8 cellular contexts compared by ENCODE assay signal in the genomic region with DNA sequence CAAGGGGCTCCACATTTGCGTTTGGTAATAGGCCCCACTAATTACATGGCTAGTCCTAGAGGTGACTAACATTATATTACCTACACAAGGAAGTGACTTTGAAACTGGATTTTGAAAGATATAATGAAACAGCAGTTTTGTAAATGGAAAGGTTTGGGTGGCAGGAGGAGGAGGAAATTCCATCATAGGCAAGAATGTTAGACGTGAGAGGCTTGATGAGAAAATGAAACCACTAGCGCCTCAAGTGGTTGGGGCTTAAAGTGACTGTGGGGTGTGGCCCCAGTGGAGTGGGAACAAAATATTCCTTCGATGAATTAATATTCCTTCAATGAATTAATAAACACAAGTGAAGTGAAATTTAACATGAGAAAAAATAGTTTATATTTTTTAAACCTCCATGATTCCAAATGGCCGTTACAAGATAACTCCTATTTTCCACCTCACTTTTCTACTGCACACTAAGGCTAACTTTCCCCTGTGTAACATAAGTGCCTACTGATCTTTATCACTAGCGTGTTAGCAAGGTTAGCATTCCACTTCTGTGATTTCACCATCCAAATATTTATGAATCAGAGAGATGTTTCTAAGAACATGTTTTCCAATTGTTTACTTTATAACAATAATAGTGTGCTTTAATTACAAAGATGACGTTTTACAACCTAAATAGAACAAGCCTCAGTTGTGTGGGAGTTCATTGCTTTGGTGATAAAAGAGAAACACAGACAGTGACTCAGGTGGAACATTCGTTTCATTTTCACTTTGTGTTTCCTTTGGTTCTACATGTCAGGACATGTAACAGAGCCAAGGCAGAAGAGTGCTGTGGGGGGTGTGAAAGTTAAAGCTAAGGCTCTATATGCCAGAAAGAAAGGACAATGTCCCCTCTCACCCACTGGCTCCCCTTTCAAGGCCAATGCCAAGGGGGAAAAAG. TPM values are rescaled to one million over a fixed set of nuclear protein-coding genes. Genes with fewer than 3 reads are reported as not detected.
A peak's percentile ranks its signal among the peaks of the same experiment; 100 is the strongest.
DNase-seq lines count a peak whose midpoint lies in the region; ATAC-seq and TF ChIP-seq lines count a peak whose summit lies in the region.

No MANE protein-coding gene starts in this region.

- H3K27ac Mint-ChIP-seq in T-helper 2 cell treated with Interferon-gamma antibody and Interleukin-4, amounts not matched to agents 5 μg/mL and 100 μg/mL, for 36 hours = peak overlapping the region; percentile 96
- H3K27ac Mint-ChIP-seq in natural killer cell = peak overlapping the region; percentile 87 to 91

- peak overlapping the region; percentile 72 for H3K4me3 Mint-ChIP-seq in T-helper 2 cell treated with Interferon-gamma antibody and Interleukin-4, amounts not matched to agents 5 μg/mL and 100 μg/mL, for 36 hours
- H3K4me3 Mint-ChIP-seq in natural killer cell = peak overlapping the region; percentile 77

- peaks cover 7% of the 10 kb centered on the region for H3K27me3 Mint-ChIP-seq in T-helper 2 cell treated with Interferon-gamma antibody and Interleukin-4, amounts not matched to agents 5 μg/mL and 100 μg/mL, for 36 hours (ENCODE audit: low read depth)
- peaks cover 22 to 37% of the 10 kb centered on the region in 2 donors for H3K27me3 Mint-ChIP-seq in natural killer cell (ENCODE audit: low read depth in 2 of 2)

- H3K36me3 Mint-ChIP-seq in T-helper 2 cell treated with Interferon-gamma antibody and Interleukin-4, amounts not matched to agents 5 μg/mL and 100 μg/mL, for 36 hours (ENCODE audit: low read depth) = no peaks in the 10 kb centered on the region
- no peaks in the 10 kb centered on the region for H3K36me3 Mint-ChIP-seq in natural killer cell

- ATAC-seq in GM21447 (IDR thresholded peaks at IDR 0.05; ENCODE audit: unreplicated experiment) (peak; percentile 94), natural killer cell (peak; percentile 91 to 93 (median 93))

- no peak overlapping the region; the same call in 1 of the 2 replicates for H3K27ac ChIP-seq in HL-60 (replicated peaks)

- TF ChIP-seq CTCF in HL-60 (IDR thresholded peaks at IDR 0.05; ENCODE audit: insufficient read depth, low read length) = peak; percentile 13
- TF ChIP-seq CTCF in natural killer cell (IDR thresholded peaks at IDR 0.05) = peak; percentile 50

- no peak overlapping the region for H3K4me3 ChIP-seq in HL-60 (replicated peaks; ENCODE audit: insufficient read depth, low read length)

- peaks cover 10% of the 10 kb centered on the region for H3K27me3 ChIP-seq in HL-60 (ENCODE audit: insufficient read depth, poor library complexity, severe bottlenecking)

- H3K4me1 Mint-ChIP-seq in T-helper 2 cell treated with Interferon-gamma antibody and Interleukin-4, amounts not matched to agents 5 μg/mL and 100 μg/mL, for 36 hours (ENCODE audit: low read depth) = peaks cover 26% of the 10 kb centered on the region
- peaks cover 16 to 17% of the 10 kb centered on the region in 2 donors for H3K4me1 Mint-ChIP-seq in natural killer cell

- DNase-seq in GM04504 (ENCODE audit: low read depth) = peak; percentile 88
- DNase-seq in HL-60 (ENCODE audit: low read depth in 1 of 2, low spot score in 1 of 2) = peak in 1 of 2 experiments; percentile 24
- DNase-seq in T-helper 2 cell treated with Interferon-gamma antibody and Interleukin-4, amounts not matched to agents 5 μg/mL and 100 μg/mL, for 36 hours (ENCODE audit: low spot score) = peak; percentile 63
- DNase-seq in dermis microvascular lymphatic vessel endothelial cell (ENCODE audit: low read depth in 2 of 2) = peak; percentile 96 to 97
- peak; percentile 39 for DNase-seq in natural killer cell
- DNase-seq in head of caudate nucleus = no peak
- no peak for DNase-seq in superior temporal gyrus (ENCODE audit: extremely low spot score)

- intact Hi-C loops in natural killer cell (cut with micrococcal nuclease) = loop anchor here (1.0 to 2.0 kb wide), 4 partner anchors 11 to 119 kb away; no protein-coding TSS in a partner anchor
- intact Hi-C loops in head of caudate nucleus (cut with DNase I) = no loop called here

- no peaks in the 10 kb centered on the region for H3K9me3 Mint-ChIP-seq in T-helper 2 cell treated with Interferon-gamma antibody and Interleukin-4, amounts not matched to agents 5 μg/mL and 100 μg/mL, for 36 hours
- no peaks in the 10 kb centered on the region for H3K9me3 Mint-ChIP-seq in natural killer cell

RNA-seq across cellular contexts. Expression of gene ATF3, which starts 12.5 kb away (rescaled TPM):
- total RNA-seq in dermis microvascular lymphatic vessel endothelial cell (1.0 and 1.3 TPM in 2 replicates), natural killer cell (100 to 1,000 TPM in 1 of 3 donors, 10 to 100 TPM in 2; 62.2 to 135 (median 78.5) TPM)

Comparison
In these comparisons a context has a peak if more than half of its experiments do, and no peak if none do; other contexts are left out.
1. DNase-seq: peak in GM04504 (single experiment), T-helper 2 cell treated with Interferon-gamma antibody and Interleukin-4, amounts not matched to agents 5 μg/mL and 100 μg/mL, for 36 hours (single experiment), dermis microvascular lymphatic vessel endothelial cell (2 of 2) and natural killer cell (single experiment); none in head of caudate nucleus (0 of 42) and superior temporal gyrus (single experiment).
2. RNA of gene ATF3, which starts 12.5 kb away (total RNA-seq): 62.2 to 135 TPM in natural killer cell; 1.0 to 1.3 TPM in dermis microvascular lymphatic vessel endothelial cell; every median in the first group is over 10 times any median in the second.